Comparison of ENCODE assay signal across 10 cellular contexts in the genomic region with DNA sequence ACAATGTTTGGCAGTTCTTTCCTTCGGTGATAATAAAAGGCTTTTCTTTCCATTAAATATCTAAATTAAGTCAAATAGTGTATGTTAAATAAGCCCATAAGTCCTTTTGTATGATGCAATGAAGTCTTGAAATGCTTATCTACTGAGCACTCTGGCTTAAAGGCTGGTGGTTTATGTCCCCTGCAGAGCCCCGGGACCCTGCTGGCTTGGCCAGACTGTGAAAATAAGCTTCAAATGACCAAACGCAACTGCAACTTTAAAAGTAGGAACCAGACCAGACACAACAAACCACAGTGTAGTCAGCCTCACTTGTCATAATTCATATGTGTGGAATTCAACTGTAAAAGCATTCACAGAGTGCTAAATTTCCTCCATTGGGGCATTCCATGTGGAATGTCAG.
DNase-seq lines count a peak whose midpoint lies in the region; ATAC-seq and TF ChIP-seq lines count a peak whose summit lies in the region.
"Had no signal": no experiment of that assay in that cellular context is flagged by ENCODE, and none has a peak within 500 bp of the region (broad histone marks: within the 10 kb centered on the region; RNA-seq: fewer than 3 reads in every experiment).

No MANE protein-coding gene starts in this region.

- H3K4me2 ChIP-seq in fibroblast of lung (ENCODE audit: extremely low read depth, insufficient read depth, low read length), result no peak overlapping the region

- ATAC-seq in RWPE2 (ENCODE audit: low read depth), result peak; percentile 51; the same call in 2 of the 3 replicates

- peak; percentile 46 for DNase-seq in GM04504 (ENCODE audit: low read depth)
- DNase-seq in RWPE2 (ENCODE audit: low spot score), result no peak
- peak; percentile 64 to 99 for DNase-seq in fibroblast of lung (ENCODE audit: low read depth in 2 of 2)
- DNase-seq in skeletal muscle cell (ENCODE audit: low read depth), result peak; percentile 88
- DNase-seq in NCI-H187 (lab: John Stamatoyannopoulos, UW), result no peak
- DNase-seq in activated CD4-positive, alpha-beta T cell treated with anti-CD3 and anti-CD28 coated beads for 48 hours, result no peak
- no peak for DNase-seq in NCI-H526 (lab: John Stamatoyannopoulos, UW)
- no peak for DNase-seq in Kasumi-1 (lab: John Stamatoyannopoulos, UW)
- DNase-seq: activated CD8-positive, alpha-beta memory T cell treated with anti-CD3 and anti-CD28 coated beads, Interleukin-2, amount 50 U/mL, for 4 hours; cortex of kidney had no signal

- H3K36me3 ChIP-seq in RWPE2 (ENCODE audit: low read depth) (no peaks in the 10 kb centered on the region), fibroblast of lung (ENCODE audit: control insufficient read depth, insufficient read depth, low read length) (no peaks in the 10 kb centered on the region)

- H3K4me3 ChIP-seq in RWPE2 (ENCODE audit: severe bottlenecking) (no peak overlapping the region), fibroblast of lung (replicated peaks in 1 of 4; ENCODE audit: control extremely low read depth in 1 of 4, insufficient read depth in 1 of 4, low read depth in 3 of 4, low read length in 4 of 4) (no peak overlapping the region), skeletal muscle cell (ENCODE audit: low read depth, low read length) (no peak overlapping the region)

- TF ChIP-seq CTCF in RWPE2 (IDR thresholded peaks at IDR 0.05; ENCODE audit: poor library complexity, severe bottlenecking) (no peak), fibroblast of lung (conservative IDR thresholded peaks at IDR 0.05 in 1 of 2, IDR thresholded peaks at IDR 0.05 in 1 of 2; ENCODE audit: low read depth in 1 of 2, low read length in 2 of 2) (no peak)

- H3K27me3 ChIP-seq in RWPE2 (ENCODE audit: insufficient read depth, poor library complexity, severe bottlenecking), result no peaks in the 10 kb centered on the region
- H3K27me3 ChIP-seq in fibroblast of lung (ENCODE audit: control insufficient read depth, insufficient read depth, low read length), result no peaks in the 10 kb centered on the region

- H3K27ac ChIP-seq in RWPE2 (ENCODE audit: poor library complexity, severe bottlenecking) (peak overlapping the region; percentile 99), fibroblast of lung (ENCODE audit: insufficient read depth, low read length) (no peak overlapping the region)

- H3K4me1 ChIP-seq in RWPE2 (ENCODE audit: insufficient read depth, poor library complexity, severe bottlenecking), result peaks cover 32% of the 10 kb centered on the region
- no peaks in the 10 kb centered on the region for H3K4me1 ChIP-seq in fibroblast of lung (ENCODE audit: control insufficient read depth, extremely low read depth, insufficient read depth, low read length)

- no peaks in the 10 kb centered on the region for H3K79me2 ChIP-seq in fibroblast of lung (ENCODE audit: control insufficient read depth, insufficient read depth, low read length)

- no peaks in the 10 kb centered on the region for H4K20me1 ChIP-seq in fibroblast of lung (ENCODE audit: control insufficient read depth, extremely low read depth, insufficient read depth, low read length)

- no peak overlapping the region for H2AFZ ChIP-seq in fibroblast of lung (ENCODE audit: low read length)

- H3K9ac ChIP-seq in fibroblast of lung (ENCODE audit: insufficient read depth, low read length), result no peak overlapping the region

- H3K9me3 ChIP-seq in RWPE2 (ENCODE audit: severe bottlenecking), result no peaks in the 10 kb centered on the region
- H3K9me3 ChIP-seq in fibroblast of lung (ENCODE audit: control insufficient read depth, insufficient read depth, low read depth, low read length), result no peaks in the 10 kb centered on the region

Comparison
In these comparisons a context has a peak if more than half of its experiments do, and no peak if none do; other contexts are left out.
1. DNase-seq: peak in GM04504 (single experiment), fibroblast of lung (2 of 2) and skeletal muscle cell (single experiment); none in RWPE2 (single experiment), NCI-H187 (0 of 2), activated CD4-positive, alpha-beta T cell treated with anti-CD3 and anti-CD28 coated beads for 48 hours (single experiment), NCI-H526 (0 of 2) and Kasumi-1 (0 of 2).